In the genomic region with DNA sequence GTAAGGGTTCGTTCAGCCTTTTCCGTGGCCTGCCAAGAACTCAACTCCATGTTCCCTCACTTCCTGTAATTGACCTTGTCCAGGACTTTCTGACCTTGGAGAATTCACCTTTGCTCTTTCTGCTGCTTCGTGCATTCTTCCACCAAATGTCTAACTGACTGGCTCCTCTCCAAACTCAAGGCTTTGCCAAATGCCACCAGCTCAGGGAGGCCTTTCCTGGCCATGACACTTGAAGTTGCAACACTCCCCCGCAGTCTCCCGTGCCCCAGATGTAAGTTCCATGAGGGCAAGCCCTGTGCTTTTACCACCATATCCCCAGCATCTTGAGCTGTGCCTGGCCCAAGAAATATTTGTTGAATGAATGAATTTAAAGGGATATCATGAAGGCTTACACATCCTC, we compare ENCODE assay signal across 15 cellular contexts.
DNase-seq lines count a peak whose midpoint lies in the region; ATAC-seq and TF ChIP-seq lines count a peak whose summit lies in the region.
"Had no signal": no experiment of that assay in that cellular context is flagged by ENCODE, and none has a peak within 500 bp of the region (broad histone marks: within the 10 kb centered on the region; RNA-seq: fewer than 3 reads in every experiment).

No MANE protein-coding gene starts in this region.

- no peak overlapping the region for H3K4me2 ChIP-seq in parathyroid adenoma (ENCODE audit: low read length)
- H3K4me2 ChIP-seq: KMS-11 had no signal

- H3K27ac Mint-ChIP-seq in endothelial cell (ENCODE audit: unreplicated experiment) (no peak overlapping the region), type B pancreatic cell (peak overlapping the region; percentile 84)
- H3K27ac Mint-ChIP-seq: CD8-positive, alpha-beta memory T cell had no signal

- H3K4me1 Mint-ChIP-seq in endothelial cell (ENCODE audit: unreplicated experiment) (peaks cover 10% of the 10 kb centered on the region), type B pancreatic cell (ENCODE audit: unreplicated experiment) (peaks cover 20% of the 10 kb centered on the region)

- H3K27me3 Mint-ChIP-seq in endothelial cell (ENCODE audit: unreplicated experiment) (peaks cover 8% of the 10 kb centered on the region), type B pancreatic cell (no peaks in the 10 kb centered on the region)

- TF ChIP-seq CTCF in NB4 (IDR thresholded peaks at IDR 0.05; ENCODE audit: low read depth, low read length) (no peak), endothelial cell (IDR thresholded peaks at IDR 0.05; ENCODE audit: unreplicated experiment) (no peak), parathyroid adenoma (IDR thresholded peaks at IDR 0.05) (no peak), type B pancreatic cell (conservative IDR thresholded peaks at IDR 0.05) (no peak)

- peak overlapping the region; percentile 26 for H3K27ac ChIP-seq in parathyroid adenoma
- H3K27ac ChIP-seq: GM23248, KMS-11, SJCRH30 had no signal

- no peaks in the 10 kb centered on the region for H3K36me3 ChIP-seq in parathyroid adenoma (ENCODE audit: control insufficient read depth, insufficient read depth, low read length)

- ATAC-seq in HG03095 (IDR thresholded peaks at IDR 0.05; ENCODE audit: unreplicated experiment) = no peak
- no peak for ATAC-seq in SK-N-SH treated with all-trans-retinoic acid at 6 μM for 48 hours

- no peaks in the 10 kb centered on the region for H3K27me3 ChIP-seq in parathyroid adenoma (ENCODE audit: control insufficient read depth, insufficient read depth, low read length)
- H3K27me3 ChIP-seq: MG63, SJCRH30 had no signal

- no peaks in the 10 kb centered on the region for H3K9me3 Mint-ChIP-seq in endothelial cell (ENCODE audit: unreplicated experiment)
- H3K9me3 Mint-ChIP-seq in type B pancreatic cell = peaks cover 8% of the 10 kb centered on the region

- H3K36me3 Mint-ChIP-seq in endothelial cell (ENCODE audit: low read depth, unreplicated experiment) (peaks cover 30% of the 10 kb centered on the region), type B pancreatic cell (peaks cover 51% of the 10 kb centered on the region)
- H3K36me3 Mint-ChIP-seq: CD8-positive, alpha-beta memory T cell had no signal

- H3K4me3 Mint-ChIP-seq in endothelial cell (ENCODE audit: unreplicated experiment) (peak overlapping the region; percentile 51), type B pancreatic cell (no peak overlapping the region)
- H3K4me3 Mint-ChIP-seq: CD8-positive, alpha-beta memory T cell had no signal

- H3K4me1 ChIP-seq in parathyroid adenoma = peaks cover 13% of the 10 kb centered on the region
- H3K4me1 ChIP-seq: SJCRH30 had no signal

- no peak overlapping the region for H2AFZ ChIP-seq in parathyroid adenoma
- H2AFZ ChIP-seq: GM23248 had no signal

- DNase-seq in NB4 (ENCODE audit: low read depth) (peak; percentile 5), endothelial cell (ENCODE audit: low spot score) (no peak), type B pancreatic cell (ENCODE audit: extremely low spot score, unreplicated experiment) (no peak)
- DNase-seq in activated CD8-positive, alpha-beta memory T cell treated with anti-CD3 and anti-CD28 coated beads, Interleukin-2, amount 50 U/mL, for 48 hours = no peak
- DNase-seq: CD8-positive, alpha-beta memory T cell; GM23248; MG63; NCI-H1930; NCI-H510A; NCI-H82; SJCRH30 had no signal

- TF ChIP-seq POLR2A in NB4 (IDR thresholded peaks at IDR 0.05; ENCODE audit: extremely low read depth, insufficient read length) = no peak

- H3K79me2 ChIP-seq in parathyroid adenoma = peaks cover 25% of the 10 kb centered on the region

- no peak overlapping the region for H3K4me3 ChIP-seq in NB4 (ENCODE audit: low read depth, low read length)
- no peak overlapping the region for H3K4me3 ChIP-seq in parathyroid adenoma (ENCODE audit: low read depth, low read length)
- H3K4me3 ChIP-seq: GM23248, MG63, SJCRH30 had no signal

- no peaks in the 10 kb centered on the region for H3K9me3 ChIP-seq in parathyroid adenoma (ENCODE audit: control insufficient read depth, low read length)
- H3K9me3 ChIP-seq: MG63, SJCRH30 had no signal

- H3K9ac ChIP-seq in parathyroid adenoma = no peak overlapping the region
- H3K9ac ChIP-seq: GM23248, KMS-11 had no signal

TF ChIP-seq in SK-N-SH treated with all-trans-retinoic acid at 6 μM for 48 hours, 23 proteins besides CTCF, POLR2A, EP300 and RAD21:
- no peak for TF ChIP-seq BACH2 (CRISPR knock-in tag; IDR thresholded peaks at IDR 0.05; ENCODE audit: borderline replicate concordance)
- no peak for TF ChIP-seq SNAI2 (CRISPR knock-in tag; IDR thresholded peaks at IDR 0.05)
- TF ChIP-seq ZFP30 (CRISPR knock-in tag; IDR thresholded peaks at IDR 0.05) = no peak
- TF ChIP-seq, protein P1, sequence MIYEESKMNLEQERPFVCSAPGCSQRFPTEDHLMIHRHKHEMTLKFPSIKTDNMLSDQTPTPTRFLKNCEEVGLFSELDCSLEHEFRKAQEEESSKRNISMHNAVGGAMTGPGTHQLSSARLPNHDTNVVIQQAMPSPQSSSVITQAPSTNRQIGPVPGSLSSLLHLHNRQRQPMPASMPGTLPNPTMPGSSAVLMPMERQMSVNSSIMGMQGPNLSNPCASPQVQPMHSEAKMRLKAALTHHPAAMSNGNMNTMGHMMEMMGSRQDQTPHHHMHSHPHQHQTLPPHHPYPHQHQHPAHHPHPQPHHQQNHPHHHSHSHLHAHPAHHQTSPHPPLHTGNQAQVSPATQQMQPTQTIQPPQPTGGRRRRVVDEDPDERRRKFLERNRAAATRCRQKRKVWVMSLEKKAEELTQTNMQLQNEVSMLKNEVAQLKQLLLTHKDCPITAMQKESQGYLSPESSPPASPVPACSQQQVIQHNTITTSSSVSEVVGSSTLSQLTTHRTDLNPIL (CRISPR knock-in tag; IDR thresholded peaks at IDR 0.05; ENCODE audit: low read depth) = no peak
- TF ChIP-seq TOX (CRISPR knock-in tag; IDR thresholded peaks at IDR 0.05; ENCODE audit: borderline replicate concordance) = no peak
- no peak for TF ChIP-seq PPARA (CRISPR knock-in tag; IDR thresholded peaks at IDR 0.05; ENCODE audit: borderline replicate concordance)
- no peak for TF ChIP-seq GLIS3 (CRISPR knock-in tag; IDR thresholded peaks at IDR 0.05)
- no peak for TF ChIP-seq ARNTL (CRISPR knock-in tag; IDR thresholded peaks at IDR 0.05; ENCODE audit: borderline replicate concordance, low read depth)
- no peak for TF ChIP-seq ISL1 (CRISPR knock-in tag; IDR thresholded peaks at IDR 0.05)
- TF ChIP-seq, protein P2, sequence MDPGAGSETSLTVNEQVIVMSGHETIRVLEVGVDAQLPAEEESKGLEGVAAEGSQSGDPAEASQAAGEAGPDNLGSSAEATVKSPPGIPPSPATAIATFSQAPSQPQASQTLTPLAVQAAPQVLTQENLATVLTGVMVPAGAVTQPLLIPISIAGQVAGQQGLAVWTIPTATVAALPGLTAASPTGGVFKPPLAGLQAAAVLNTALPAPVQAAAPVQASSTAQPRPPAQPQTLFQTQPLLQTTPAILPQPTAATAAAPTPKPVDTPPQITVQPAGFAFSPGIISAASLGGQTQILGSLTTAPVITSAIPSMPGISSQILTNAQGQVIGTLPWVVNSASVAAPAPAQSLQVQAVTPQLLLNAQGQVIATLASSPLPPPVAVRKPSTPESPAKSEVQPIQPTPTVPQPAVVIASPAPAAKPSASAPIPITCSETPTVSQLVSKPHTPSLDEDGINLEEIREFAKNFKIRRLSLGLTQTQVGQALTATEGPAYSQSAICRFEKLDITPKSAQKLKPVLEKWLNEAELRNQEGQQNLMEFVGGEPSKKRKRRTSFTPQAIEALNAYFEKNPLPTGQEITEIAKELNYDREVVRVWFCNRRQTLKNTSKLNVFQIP (CRISPR knock-in tag; IDR thresholded peaks at IDR 0.05; ENCODE audit: borderline replicate concordance, low read depth) = no peak
- no peak for TF ChIP-seq TCF4 (CRISPR knock-in tag; IDR thresholded peaks at IDR 0.05; ENCODE audit: borderline replicate concordance)
- TF ChIP-seq ZNF70 (CRISPR knock-in tag; IDR thresholded peaks at IDR 0.05) = no peak
- TF ChIP-seq ZFP3 (CRISPR knock-in tag; IDR thresholded peaks at IDR 0.05) = no peak
